1 cellular context compared by ENCODE assay signal in the genomic region with DNA sequence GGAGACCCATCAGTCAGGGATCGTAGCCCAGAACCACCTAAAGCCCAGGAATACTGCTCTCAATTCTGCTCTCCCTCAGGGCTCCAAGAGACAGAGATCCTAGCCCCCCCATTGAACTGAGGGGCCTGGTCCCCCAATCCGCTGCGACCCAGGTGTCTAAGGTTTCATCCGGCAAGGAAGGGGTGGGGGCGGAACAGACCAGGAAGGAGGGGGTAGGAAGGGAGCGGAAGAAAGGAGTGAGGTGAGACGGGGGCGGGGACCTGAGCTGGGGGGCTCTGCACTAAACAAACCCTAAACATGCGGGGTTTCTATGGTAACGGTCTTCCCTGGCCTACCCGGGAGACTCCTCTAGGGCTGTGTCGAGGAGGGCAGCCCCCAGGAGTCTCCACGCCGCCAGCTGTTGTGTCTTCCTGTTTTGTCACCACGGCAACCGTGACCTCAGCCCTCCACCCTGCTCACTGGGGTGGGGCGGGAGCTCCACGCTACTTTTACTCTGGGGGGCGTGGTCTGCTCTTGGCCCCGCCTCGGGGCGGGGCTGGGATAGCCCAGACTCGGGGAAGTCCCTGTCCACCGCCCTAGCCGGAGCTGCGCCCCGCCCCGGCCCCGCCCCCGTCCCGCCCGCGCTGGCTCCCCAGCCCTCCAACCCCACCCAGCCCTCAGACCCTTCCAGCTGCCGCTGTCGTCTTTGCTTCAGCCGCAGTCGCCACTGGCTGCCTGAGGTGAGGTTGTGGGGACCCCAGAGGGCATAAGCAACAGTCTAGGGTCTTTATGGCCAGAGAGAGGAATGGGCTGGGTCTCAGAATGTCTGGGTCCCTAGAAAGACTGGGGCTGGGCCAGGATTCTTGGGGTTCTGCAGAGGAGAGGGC.
TF ChIP-seq lines count a peak whose summit lies in the region.

A gene with protein sequence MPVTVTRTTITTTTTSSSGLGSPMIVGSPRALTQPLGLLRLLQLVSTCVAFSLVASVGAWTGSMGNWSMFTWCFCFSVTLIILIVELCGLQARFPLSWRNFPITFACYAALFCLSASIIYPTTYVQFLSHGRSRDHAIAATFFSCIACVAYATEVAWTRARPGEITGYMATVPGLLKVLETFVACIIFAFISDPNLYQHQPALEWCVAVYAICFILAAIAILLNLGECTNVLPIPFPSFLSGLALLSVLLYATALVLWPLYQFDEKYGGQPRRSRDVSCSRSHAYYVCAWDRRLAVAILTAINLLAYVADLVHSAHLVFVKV (plus strand): TSS at position 659 of the 866 bp plus-strand sequence. CDS start 5,647 bp downstream, outside the sequence.

TF ChIP-seq in HepG2, 621 proteins besides CTCF, POLR2A, EP300 and RAD21 (continued from another document and continues in another):
- TF ChIP-seq, protein P1, sequence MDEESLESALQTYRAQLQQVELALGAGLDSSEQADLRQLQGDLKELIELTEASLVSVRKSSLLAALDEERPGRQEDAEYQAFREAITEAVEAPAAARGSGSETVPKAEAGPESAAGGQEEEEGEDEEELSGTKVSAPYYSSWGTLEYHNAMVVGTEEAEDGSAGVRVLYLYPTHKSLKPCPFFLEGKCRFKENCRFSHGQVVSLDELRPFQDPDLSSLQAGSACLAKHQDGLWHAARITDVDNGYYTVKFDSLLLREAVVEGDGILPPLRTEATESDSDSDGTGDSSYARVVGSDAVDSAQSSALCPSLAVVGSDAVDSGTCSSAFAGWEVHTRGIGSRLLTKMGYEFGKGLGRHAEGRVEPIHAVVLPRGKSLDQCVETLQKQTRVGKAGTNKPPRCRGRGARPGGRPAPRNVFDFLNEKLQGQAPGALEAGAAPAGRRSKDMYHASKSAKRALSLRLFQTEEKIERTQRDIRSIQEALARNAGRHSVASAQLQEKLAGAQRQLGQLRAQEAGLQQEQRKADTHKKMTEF (CRISPR knock-in tag; IDR thresholded peaks at IDR 0.05), result peak; percentile 77
- TF ChIP-seq NFKBIZ (CRISPR knock-in tag; IDR thresholded peaks at IDR 0.05) (peak; percentile 44; the same call in 1 of the 2 replicates), TBL1XR1 (IDR thresholded peaks at IDR 0.05; ENCODE audit: borderline replicate concordance, low read length, partially characterized antibody) (peak; percentile 70), ZNF747 (CRISPR knock-in tag; IDR thresholded peaks at IDR 0.05; ENCODE audit: borderline replicate concordance) (no peak), ZNF605 (CRISPR knock-in tag; IDR thresholded peaks at IDR 0.05) (no peak), ZNF672 (CRISPR knock-in tag; IDR thresholded peaks at IDR 0.05) (no peak), ISL2 (CRISPR knock-in tag; IDR thresholded peaks at IDR 0.05) (peak; percentile 38; the same call in 1 of the 2 replicates), REL (CRISPR knock-in tag; conservative IDR thresholded peaks at IDR 0.05) (no peak), SOX6 (IDR thresholded peaks at IDR 0.05) (no peak), SOX6 (CRISPR knock-in tag; IDR thresholded peaks at IDR 0.05) (peak; percentile 46; the same call in 1 of the 2 replicates), ZFX (CRISPR knock-in tag; IDR thresholded peaks at IDR 0.05; ENCODE audit: low read depth) (peak; percentile 84), ZNF670 (CRISPR knock-in tag; IDR thresholded peaks at IDR 0.05; ENCODE audit: borderline replicate concordance) (0 out of 2 replicates have a peak, but pooled peaks have one; percentile 32), RFX3 (CRISPR knock-in tag; IDR thresholded peaks at IDR 0.05) (peak; percentile 90), KDM2A (CRISPR knock-in tag; IDR thresholded peaks at IDR 0.05; ENCODE audit: borderline replicate concordance, low read depth) (peak; percentile 90), SRY (CRISPR knock-in tag; IDR thresholded peaks at IDR 0.05) (0 out of 2 replicates have a peak, but pooled peaks have one; percentile 68), DMAP1 (CRISPR knock-in tag; IDR thresholded peaks at IDR 0.05) (no peak), ZNF556 (CRISPR knock-in tag; IDR thresholded peaks at IDR 0.05; ENCODE audit: borderline replicate concordance) (peak; percentile 91; the same call in 1 of the 2 replicates), ZSCAN25 (CRISPR knock-in tag; IDR thresholded peaks at IDR 0.05) (peak; percentile 100), ZNF274 (CRISPR knock-in tag; IDR thresholded peaks at IDR 0.05) (no peak), TCF7 (IDR thresholded peaks at IDR 0.05; ENCODE audit: low read depth) (peak; percentile 13; the same call in 1 of the 2 replicates), GABPA (IDR thresholded peaks at IDR 0.05; ENCODE audit: low read depth, low read length) (0 out of 2 replicates have a peak, but pooled peaks have one; percentile 25), GABPA (CRISPR knock-in tag; IDR thresholded peaks at IDR 0.05; ENCODE audit: low read depth) (peak; percentile 80), ZSCAN29 (CRISPR knock-in tag; conservative IDR thresholded peaks at IDR 0.05) (0 out of 2 replicates have a peak, but pooled peaks have one; percentile 47), RFXAP (CRISPR knock-in tag; IDR thresholded peaks at IDR 0.05; ENCODE audit: borderline replicate concordance) (peak; percentile 81; the same call in 1 of the 2 replicates), ZNF33B (CRISPR knock-in tag; IDR thresholded peaks at IDR 0.05) (no peak), SOX13 (IDR thresholded peaks at IDR 0.05) (no peak; the same call in 1 of the 2 replicates), SOX13 (CRISPR knock-in tag; conservative IDR thresholded peaks at IDR 0.05 in 1 of 2, IDR thresholded peaks at IDR 0.05 in 1 of 2) (peak in 1 of 2 experiments; percentile 62; a peak in 2 of 4 replicates), KLF16 (CRISPR knock-in tag; IDR thresholded peaks at IDR 0.05) (peak in 1 of 2 experiments; percentile 79; a peak in 2 of 4 replicates), RXRA (CRISPR knock-in tag; IDR thresholded peaks at IDR 0.05) (peak; percentile 85), MIER3 (CRISPR knock-in tag; IDR thresholded peaks at IDR 0.05; ENCODE audit: borderline replicate concordance) (peak; percentile 49; the same call in 1 of the 2 replicates), ERF (CRISPR knock-in tag; IDR thresholded peaks at IDR 0.05) (peak; percentile 95), NCOA2 (CRISPR knock-in tag; IDR thresholded peaks at IDR 0.05) (peak; percentile 69), HNRNPLL (IDR thresholded peaks at IDR 0.05; ENCODE audit: low read depth, low read length, poor library complexity, severe bottlenecking) (peak; percentile 86), SALL1 (CRISPR knock-in tag; IDR thresholded peaks at IDR 0.05) (peak; percentile 55), ZNF546 (CRISPR knock-in tag; conservative IDR thresholded peaks at IDR 0.05) (peak; percentile 74; the same call in 1 of the 2 replicates)
- TF ChIP-seq, protein P2, sequence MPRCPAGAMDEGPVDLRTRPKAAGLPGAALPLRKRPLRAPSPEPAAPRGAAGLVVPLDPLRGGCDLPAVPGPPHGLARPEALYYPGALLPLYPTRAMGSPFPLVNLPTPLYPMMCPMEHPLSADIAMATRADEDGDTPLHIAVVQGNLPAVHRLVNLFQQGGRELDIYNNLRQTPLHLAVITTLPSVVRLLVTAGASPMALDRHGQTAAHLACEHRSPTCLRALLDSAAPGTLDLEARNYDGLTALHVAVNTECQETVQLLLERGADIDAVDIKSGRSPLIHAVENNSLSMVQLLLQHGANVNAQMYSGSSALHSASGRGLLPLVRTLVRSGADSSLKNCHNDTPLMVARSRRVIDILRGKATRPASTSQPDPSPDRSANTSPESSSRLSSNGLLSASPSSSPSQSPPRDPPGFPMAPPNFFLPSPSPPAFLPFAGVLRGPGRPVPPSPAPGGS (CRISPR knock-in tag; IDR thresholded peaks at IDR 0.05), result peak; percentile 63; the same call in 1 of the 2 replicates
- TF ChIP-seq, protein P3, sequence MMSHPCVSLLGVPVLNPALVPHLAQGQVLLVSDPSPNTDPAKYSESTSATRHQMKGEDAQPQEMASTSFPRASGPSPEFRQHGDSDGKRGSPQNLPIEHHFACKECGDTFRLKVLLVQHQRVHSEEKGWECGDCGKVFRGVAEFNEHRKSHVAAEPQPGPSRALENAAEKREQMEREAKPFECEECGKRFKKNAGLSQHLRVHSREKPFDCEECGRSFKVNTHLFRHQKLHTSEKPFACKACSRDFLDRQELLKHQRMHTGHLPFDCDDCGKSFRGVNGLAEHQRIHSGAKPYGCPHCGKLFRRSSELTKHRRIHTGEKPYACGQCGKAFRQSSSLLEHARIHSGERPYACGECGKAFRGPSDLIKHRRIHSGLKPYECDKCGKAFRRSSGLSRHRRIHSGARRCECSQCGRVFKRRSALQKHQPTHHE (CRISPR knock-in tag; IDR thresholded peaks at IDR 0.05; ENCODE audit: borderline replicate concordance), result peak; percentile 30; the same call in 1 of the 2 replicates
- TF ChIP-seq, protein P4, sequence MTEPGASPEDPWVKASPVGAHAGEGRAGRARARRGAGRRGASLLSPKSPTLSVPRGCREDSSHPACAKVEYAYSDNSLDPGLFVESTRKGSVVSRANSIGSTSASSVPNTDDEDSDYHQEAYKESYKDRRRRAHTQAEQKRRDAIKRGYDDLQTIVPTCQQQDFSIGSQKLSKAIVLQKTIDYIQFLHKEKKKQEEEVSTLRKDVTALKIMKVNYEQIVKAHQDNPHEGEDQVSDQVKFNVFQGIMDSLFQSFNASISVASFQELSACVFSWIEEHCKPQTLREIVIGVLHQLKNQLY (CRISPR knock-in tag; IDR thresholded peaks at IDR 0.05), result peak; percentile 66; the same call in 1 of the 2 replicates
- TF ChIP-seq, protein P5, sequence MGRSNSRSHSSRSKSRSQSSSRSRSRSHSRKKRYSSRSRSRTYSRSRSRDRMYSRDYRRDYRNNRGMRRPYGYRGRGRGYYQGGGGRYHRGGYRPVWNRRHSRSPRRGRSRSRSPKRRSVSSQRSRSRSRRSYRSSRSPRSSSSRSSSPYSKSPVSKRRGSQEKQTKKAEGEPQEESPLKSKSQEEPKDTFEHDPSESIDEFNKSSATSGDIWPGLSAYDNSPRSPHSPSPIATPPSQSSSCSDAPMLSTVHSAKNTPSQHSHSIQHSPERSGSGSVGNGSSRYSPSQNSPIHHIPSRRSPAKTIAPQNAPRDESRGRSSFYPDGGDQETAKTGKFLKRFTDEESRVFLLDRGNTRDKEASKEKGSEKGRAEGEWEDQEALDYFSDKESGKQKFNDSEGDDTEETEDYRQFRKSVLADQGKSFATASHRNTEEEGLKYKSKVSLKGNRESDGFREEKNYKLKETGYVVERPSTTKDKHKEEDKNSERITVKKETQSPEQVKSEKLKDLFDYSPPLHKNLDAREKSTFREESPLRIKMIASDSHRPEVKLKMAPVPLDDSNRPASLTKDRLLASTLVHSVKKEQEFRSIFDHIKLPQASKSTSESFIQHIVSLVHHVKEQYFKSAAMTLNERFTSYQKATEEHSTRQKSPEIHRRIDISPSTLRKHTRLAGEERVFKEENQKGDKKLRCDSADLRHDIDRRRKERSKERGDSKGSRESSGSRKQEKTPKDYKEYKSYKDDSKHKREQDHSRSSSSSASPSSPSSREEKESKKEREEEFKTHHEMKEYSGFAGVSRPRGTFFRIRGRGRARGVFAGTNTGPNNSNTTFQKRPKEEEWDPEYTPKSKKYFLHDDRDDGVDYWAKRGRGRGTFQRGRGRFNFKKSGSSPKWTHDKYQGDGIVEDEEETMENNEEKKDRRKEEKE (IDR thresholded peaks at IDR 0.05), result no peak
- TF ChIP-seq, protein P6, sequence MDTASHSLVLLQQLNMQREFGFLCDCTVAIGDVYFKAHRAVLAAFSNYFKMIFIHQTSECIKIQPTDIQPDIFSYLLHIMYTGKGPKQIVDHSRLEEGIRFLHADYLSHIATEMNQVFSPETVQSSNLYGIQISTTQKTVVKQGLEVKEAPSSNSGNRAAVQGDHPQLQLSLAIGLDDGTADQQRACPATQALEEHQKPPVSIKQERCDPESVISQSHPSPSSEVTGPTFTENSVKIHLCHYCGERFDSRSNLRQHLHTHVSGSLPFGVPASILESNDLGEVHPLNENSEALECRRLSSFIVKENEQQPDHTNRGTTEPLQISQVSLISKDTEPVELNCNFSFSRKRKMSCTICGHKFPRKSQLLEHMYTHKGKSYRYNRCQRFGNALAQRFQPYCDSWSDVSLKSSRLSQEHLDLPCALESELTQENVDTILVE (CRISPR knock-in tag; IDR thresholded peaks at IDR 0.05), result 0 out of 2 replicates have a peak, but pooled peaks have one; percentile 25
- TF ChIP-seq, protein P7, sequence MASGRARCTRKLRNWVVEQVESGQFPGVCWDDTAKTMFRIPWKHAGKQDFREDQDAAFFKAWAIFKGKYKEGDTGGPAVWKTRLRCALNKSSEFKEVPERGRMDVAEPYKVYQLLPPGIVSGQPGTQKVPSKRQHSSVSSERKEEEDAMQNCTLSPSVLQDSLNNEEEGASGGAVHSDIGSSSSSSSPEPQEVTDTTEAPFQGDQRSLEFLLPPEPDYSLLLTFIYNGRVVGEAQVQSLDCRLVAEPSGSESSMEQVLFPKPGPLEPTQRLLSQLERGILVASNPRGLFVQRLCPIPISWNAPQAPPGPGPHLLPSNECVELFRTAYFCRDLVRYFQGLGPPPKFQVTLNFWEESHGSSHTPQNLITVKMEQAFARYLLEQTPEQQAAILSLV (CRISPR knock-in tag; IDR thresholded peaks at IDR 0.05; ENCODE audit: borderline replicate concordance), result no peak
- TF ChIP-seq, protein P8, sequence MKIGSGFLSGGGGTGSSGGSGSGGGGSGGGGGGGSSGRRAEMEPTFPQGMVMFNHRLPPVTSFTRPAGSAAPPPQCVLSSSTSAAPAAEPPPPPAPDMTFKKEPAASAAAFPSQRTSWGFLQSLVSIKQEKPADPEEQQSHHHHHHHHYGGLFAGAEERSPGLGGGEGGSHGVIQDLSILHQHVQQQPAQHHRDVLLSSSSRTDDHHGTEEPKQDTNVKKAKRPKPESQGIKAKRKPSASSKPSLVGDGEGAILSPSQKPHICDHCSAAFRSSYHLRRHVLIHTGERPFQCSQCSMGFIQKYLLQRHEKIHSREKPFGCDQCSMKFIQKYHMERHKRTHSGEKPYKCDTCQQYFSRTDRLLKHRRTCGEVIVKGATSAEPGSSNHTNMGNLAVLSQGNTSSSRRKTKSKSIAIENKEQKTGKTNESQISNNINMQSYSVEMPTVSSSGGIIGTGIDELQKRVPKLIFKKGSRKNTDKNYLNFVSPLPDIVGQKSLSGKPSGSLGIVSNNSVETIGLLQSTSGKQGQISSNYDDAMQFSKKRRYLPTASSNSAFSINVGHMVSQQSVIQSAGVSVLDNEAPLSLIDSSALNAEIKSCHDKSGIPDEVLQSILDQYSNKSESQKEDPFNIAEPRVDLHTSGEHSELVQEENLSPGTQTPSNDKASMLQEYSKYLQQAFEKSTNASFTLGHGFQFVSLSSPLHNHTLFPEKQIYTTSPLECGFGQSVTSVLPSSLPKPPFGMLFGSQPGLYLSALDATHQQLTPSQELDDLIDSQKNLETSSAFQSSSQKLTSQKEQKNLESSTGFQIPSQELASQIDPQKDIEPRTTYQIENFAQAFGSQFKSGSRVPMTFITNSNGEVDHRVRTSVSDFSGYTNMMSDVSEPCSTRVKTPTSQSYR (CRISPR knock-in tag; IDR thresholded peaks at IDR 0.05; ENCODE audit: borderline replicate concordance), result peak; percentile 76
- TF ChIP-seq, protein P9, sequence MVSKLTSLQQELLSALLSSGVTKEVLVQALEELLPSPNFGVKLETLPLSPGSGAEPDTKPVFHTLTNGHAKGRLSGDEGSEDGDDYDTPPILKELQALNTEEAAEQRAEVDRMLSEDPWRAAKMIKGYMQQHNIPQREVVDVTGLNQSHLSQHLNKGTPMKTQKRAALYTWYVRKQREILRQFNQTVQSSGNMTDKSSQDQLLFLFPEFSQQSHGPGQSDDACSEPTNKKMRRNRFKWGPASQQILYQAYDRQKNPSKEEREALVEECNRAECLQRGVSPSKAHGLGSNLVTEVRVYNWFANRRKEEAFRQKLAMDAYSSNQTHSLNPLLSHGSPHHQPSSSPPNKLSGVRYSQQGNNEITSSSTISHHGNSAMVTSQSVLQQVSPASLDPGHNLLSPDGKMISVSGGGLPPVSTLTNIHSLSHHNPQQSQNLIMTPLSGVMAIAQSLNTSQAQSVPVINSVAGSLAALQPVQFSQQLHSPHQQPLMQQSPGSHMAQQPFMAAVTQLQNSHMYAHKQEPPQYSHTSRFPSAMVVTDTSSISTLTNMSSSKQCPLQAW (CRISPR knock-in tag; IDR thresholded peaks at IDR 0.05), result peak; percentile 89
